ENCODE assay signal across 22 cellular contexts in genomic region chr5:126056851-126057622, GRCh38.
"Had no signal": no experiment of that assay in that cellular context is flagged by ENCODE, and none has a peak within 500 bp of the region (broad histone marks: within the 10 kb centered on the region; RNA-seq: fewer than 3 reads in every experiment).

No MANE protein-coding gene starts in this region.

- H3K9me3 Mint-ChIP-seq: activated CD4-positive, alpha-beta T cell treated with anti-CD3 and anti-CD28 coated beads, Interleukin-2, amount 10 ng/mL, durations not matched to agents 24 days and 14 days had no signal

- H3K27me3 Mint-ChIP-seq: activated CD4-positive, alpha-beta T cell treated with anti-CD3 and anti-CD28 coated beads, Interleukin-2, amount 10 ng/mL, durations not matched to agents 24 days and 14 days; activated naive CD8-positive, alpha-beta T cell treated with anti-CD3 and anti-CD28 coated beads, Interleukin-2, amount 50 U/mL, for 24 hours; T-helper 17 cell had no signal

- H3K9me3 ChIP-seq: breast epithelium, prostate gland, suprapubic skin, upper lobe of left lung had no signal

- DNase-seq: activated B cell treated with CpG ODN at 0.5 μM for 24 hours; activated CD4-positive, alpha-beta T cell treated with anti-CD3 and anti-CD28 coated beads, Interleukin-2, amount 10 ng/mL, durations not matched to agents 24 days and 14 days; activated naive CD4-positive, alpha-beta T cell treated with Interleukin-2 at 50 U/mL for 16 hours; activated naive CD8-positive, alpha-beta T cell treated with anti-CD3 and anti-CD28 coated beads, Interleukin-2, amount 50 U/mL, for 24 hours; aorta; cerebellar nuclear complex; effector CD8-positive, alpha-beta T cell; head of caudate nucleus; left ventricle myocardium inferior; natural killer cell; occipital lobe; right cardiac atrium; small intestine; stimulated activated CD4-positive, alpha-beta T cell treated with anti-CD3 and anti-CD28 coated beads, Interleukin-4, amount 100 ng/mL, for 4 hours; stimulated activated CD8-positive, alpha-beta memory T cell treated with anti-CD3 and anti-CD28 coated beads, Interleukin-4, amount 100 ng/mL, for 48 hours; stimulated activated naive CD4-positive, alpha-beta T cell treated with Interleukin-2 at 50 U/mL for 16 hours; T-helper 17 cell; upper lobe of left lung had no signal

- H3K36me3 ChIP-seq: breast epithelium, left ventricle myocardium inferior, prostate gland, suprapubic skin, upper lobe of left lung had no signal

- H3K27ac ChIP-seq: breast epithelium, epithelial cell of prostate, left ventricle myocardium inferior, prostate gland, suprapubic skin, upper lobe of left lung had no signal

- H3K4me1 Mint-ChIP-seq: activated B cell treated with CpG ODN at 0.5 μM for 24 hours; activated CD4-positive, alpha-beta T cell treated with anti-CD3 and anti-CD28 coated beads, Interleukin-2, amount 10 ng/mL, durations not matched to agents 24 days and 14 days; activated naive CD8-positive, alpha-beta T cell treated with anti-CD3 and anti-CD28 coated beads, Interleukin-2, amount 50 U/mL, for 24 hours; natural killer cell; T-helper 17 cell had no signal

- H3K27me3 ChIP-seq: breast epithelium, suprapubic skin, upper lobe of left lung had no signal

- H3K4me1 ChIP-seq: breast epithelium, prostate gland, suprapubic skin, upper lobe of left lung had no signal

- H3K4me3 ChIP-seq: breast epithelium, left ventricle myocardium inferior, prostate gland, suprapubic skin, upper lobe of left lung had no signal

- H3K4me3 Mint-ChIP-seq: activated B cell treated with CpG ODN at 0.5 μM for 24 hours; activated CD4-positive, alpha-beta T cell treated with anti-CD3 and anti-CD28 coated beads, Interleukin-2, amount 10 ng/mL, durations not matched to agents 24 days and 14 days; activated naive CD8-positive, alpha-beta T cell treated with anti-CD3 and anti-CD28 coated beads, Interleukin-2, amount 50 U/mL, for 24 hours; natural killer cell; T-helper 17 cell had no signal

- H3K36me3 Mint-ChIP-seq: natural killer cell had no signal

- H3K27ac Mint-ChIP-seq: activated B cell treated with CpG ODN at 0.5 μM for 24 hours; activated CD4-positive, alpha-beta T cell treated with anti-CD3 and anti-CD28 coated beads, Interleukin-2, amount 10 ng/mL, durations not matched to agents 24 days and 14 days; activated naive CD8-positive, alpha-beta T cell treated with anti-CD3 and anti-CD28 coated beads, Interleukin-2, amount 50 U/mL, for 24 hours; natural killer cell; T-helper 17 cell had no signal
